Comparison of ENCODE assay signal across 17 cellular contexts in the genomic region with DNA sequence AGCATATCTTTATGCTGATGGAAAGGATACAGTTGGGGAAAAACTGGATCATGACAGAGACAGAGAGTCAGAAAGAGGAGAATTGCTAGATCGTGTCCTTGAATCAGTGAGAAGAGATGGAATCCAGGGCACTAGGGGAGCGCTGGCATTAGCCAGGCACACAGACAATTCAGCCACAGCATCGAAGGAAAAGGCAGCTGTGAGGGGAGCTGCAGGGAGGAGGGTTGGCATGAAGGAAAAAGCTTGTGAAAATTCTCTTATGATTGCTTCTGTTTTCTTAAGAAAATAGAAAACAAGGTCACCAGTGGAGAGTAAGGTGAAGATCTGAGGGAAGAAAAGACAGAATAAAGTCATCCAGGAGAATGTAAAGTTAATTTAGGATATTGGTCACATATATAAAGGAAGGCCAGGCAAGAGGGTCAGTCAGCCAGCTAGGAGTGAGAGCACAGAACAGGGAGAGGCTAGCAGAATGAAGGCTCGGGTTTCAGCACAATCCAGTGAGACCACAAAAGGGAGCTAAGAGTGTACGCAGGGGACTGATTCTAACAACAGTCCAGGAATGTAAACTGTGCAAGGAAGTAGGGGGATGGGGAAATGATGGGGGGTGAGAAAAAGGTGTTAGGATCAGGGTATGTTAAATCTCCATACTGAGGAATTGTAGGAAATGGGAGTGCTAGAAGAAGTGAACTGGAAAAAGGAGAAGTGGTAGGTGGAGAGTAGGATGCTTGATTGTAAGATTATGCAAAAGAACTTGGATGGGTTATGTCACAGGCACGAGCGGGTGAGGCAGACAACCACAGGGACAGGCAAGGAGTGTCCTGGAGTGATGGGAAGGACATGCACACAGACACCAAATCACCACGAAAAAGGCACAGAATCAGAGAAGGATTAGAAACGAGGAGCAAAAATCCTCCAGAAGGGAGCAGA.
DNase-seq lines count a peak whose midpoint lies in the region; ATAC-seq and TF ChIP-seq lines count a peak whose summit lies in the region.
"Had no signal": no experiment of that assay in that cellular context is flagged by ENCODE, and none has a peak within 500 bp of the region (broad histone marks: within the 10 kb centered on the region; RNA-seq: fewer than 3 reads in every experiment).

No MANE protein-coding gene starts in this region.

- H3K36me3 Mint-ChIP-seq in activated CD8-positive, alpha-beta memory T cell treated with anti-CD3 and anti-CD28 coated beads, Interleukin-2, amount 10 ng/mL, durations not matched to agents 7 days and 5 days, result peaks cover 27% of the 10 kb centered on the region

- POLR2A ChIA-PET in PC-3 (lab: Charles Lee; ENCODE audit: unreplicated experiment), result interaction anchor here (0.6 kb wide), 1 partner anchor 103 kb away, joined by 6 read pairs; no protein-coding TSS in a partner anchor

- DNase-seq in HFF-Myc (ENCODE audit: extremely low read depth, low read depth), result peak; percentile 19
- no peak for DNase-seq in PC-3
- DNase-seq in fibroblast of lung (ENCODE audit: low read depth in 2 of 2), result peak; percentile 63 to 79
- peak; percentile 9 for DNase-seq in retina
- DNase-seq in activated CD8-positive, alpha-beta memory T cell treated with anti-CD3 and anti-CD28 coated beads, Interleukin-2, amount 50 U/mL, for 48 hours, result no peak
- no peak for DNase-seq in activated CD8-positive, alpha-beta memory T cell treated with anti-CD3 and anti-CD28 coated beads, Interleukin-2, amount 10 ng/mL, durations not matched to agents 7 days and 5 days
- DNase-seq: activated gamma-delta T cell; effector memory CD4-positive, alpha-beta T cell; EL; HFFc6; midbrain; NCI-H146; SW 1271; WERI-Rb-1 had no signal

- ATAC-seq in PC-3 (peak; percentile 35), HG03135 (IDR thresholded peaks at IDR 0.05; ENCODE audit: unreplicated experiment) (no peak)
- no peak for ATAC-seq in activated CD8-positive, alpha-beta memory T cell treated with anti-CD3 and anti-CD28 coated beads, Interleukin-2, amount 10 ng/mL, durations not matched to agents 7 days and 5 days
- ATAC-seq: Panc1 had no signal

- H3K27ac ChIP-seq in PC-3 (ENCODE audit: low read length), result no peak overlapping the region
- no peak overlapping the region for H3K27ac ChIP-seq in fibroblast of lung (ENCODE audit: insufficient read depth, low read length)
- H3K27ac ChIP-seq: BLaER1 treated with 17β-estradiol and CSF1 and Interleukin-3, amounts not matched to agents 10 nM and 100 nM; WERI-Rb-1 had no signal

- no peaks in the 10 kb centered on the region for H3K27me3 Mint-ChIP-seq in activated CD8-positive, alpha-beta memory T cell treated with anti-CD3 and anti-CD28 coated beads, Interleukin-2, amount 10 ng/mL, durations not matched to agents 7 days and 5 days

- no peak overlapping the region for H3K9ac ChIP-seq in PC-3 (ENCODE audit: low read length)
- H3K9ac ChIP-seq in fibroblast of lung (ENCODE audit: insufficient read depth, low read length), result no peak overlapping the region
- H3K9ac ChIP-seq: BLaER1 treated with 17β-estradiol and CSF1 and Interleukin-3, amounts not matched to agents 10 nM and 100 nM had no signal

- no peaks in the 10 kb centered on the region for H3K9me2 ChIP-seq in PC-3 (replicated peaks; ENCODE audit: low read length)

- H2AFZ ChIP-seq in PC-3 (ENCODE audit: low read length) (no peak overlapping the region), fibroblast of lung (ENCODE audit: low read length) (no peak overlapping the region)

- H3K79me2 ChIP-seq in PC-3 (ENCODE audit: low read length), result no peaks in the 10 kb centered on the region
- H3K79me2 ChIP-seq in fibroblast of lung (ENCODE audit: control insufficient read depth, insufficient read depth, low read length), result no peaks in the 10 kb centered on the region

- no TSS peak for BruUV-seq in PC-3 (replicated peaks; lab: Mats Ljungman, UMichigan)

- H3K4me3 ChIP-seq in HFF-Myc (replicated peaks; ENCODE audit: low read depth, low read length) (no peak overlapping the region), PC-3 (ENCODE audit: low read length) (no peak overlapping the region), fibroblast of lung (replicated peaks in 1 of 4; ENCODE audit: control extremely low read depth in 1 of 4, insufficient read depth in 1 of 4, low read depth in 3 of 4, low read length in 4 of 4) (no peak overlapping the region)
- H3K4me3 ChIP-seq: BLaER1 treated with 17β-estradiol and CSF1 and Interleukin-3, amounts not matched to agents 10 nM and 100 nM had no signal

- CTCF ChIA-PET in PC-3 (lab: Charles Lee), result interaction anchor here (0.6 kb wide), 1 partner anchor 108 kb away, joined by 9 read pairs; no protein-coding TSS in a partner anchor
- CTCF ChIA-PET in activated CD8-positive, alpha-beta memory T cell treated with anti-CD3 and anti-CD28 coated beads, Interleukin-2, amount 10 ng/mL, durations not matched to agents 7 days and 5 days (lab: Charles Lee), result interaction anchor here (1.2 kb wide), 1 partner anchor 64 kb away, joined by 3 read pairs; no protein-coding TSS in a partner anchor

- no peaks in the 10 kb centered on the region for H3K9me3 ChIP-seq in PC-3 (ENCODE audit: low read length)
- H3K9me3 ChIP-seq in fibroblast of lung (ENCODE audit: control insufficient read depth, insufficient read depth, low read depth, low read length), result no peaks in the 10 kb centered on the region
- H3K9me3 ChIP-seq: BLaER1 treated with 17β-estradiol and CSF1 and Interleukin-3, amounts not matched to agents 10 nM and 100 nM had no signal

- H3F3A ChIP-seq in PC-3 (ENCODE audit: low read length, unreplicated experiment), result no peaks in the 10 kb centered on the region

- no peaks in the 10 kb centered on the region for H4K20me1 ChIP-seq in PC-3 (ENCODE audit: low read length)
- no peaks in the 10 kb centered on the region for H4K20me1 ChIP-seq in fibroblast of lung (ENCODE audit: control insufficient read depth, extremely low read depth, insufficient read depth, low read length)

- no peak for TF ChIP-seq CTCF in HFF-Myc (IDR thresholded peaks at IDR 0.05; ENCODE audit: low read depth, low read length, missing control alignments)
- no peak for TF ChIP-seq CTCF in PC-3 (conservative IDR thresholded peaks at IDR 0.05; ENCODE audit: low read depth, low read length)
- no peak for TF ChIP-seq CTCF in fibroblast of lung (conservative IDR thresholded peaks at IDR 0.05 in 1 of 2, IDR thresholded peaks at IDR 0.05 in 1 of 2; ENCODE audit: low read depth in 1 of 2, low read length in 2 of 2)

- H3K4me2 ChIP-seq in PC-3 (ENCODE audit: low read length), result no peak overlapping the region
- no peak overlapping the region for H3K4me2 ChIP-seq in fibroblast of lung (ENCODE audit: extremely low read depth, insufficient read depth, low read length)

- H3K27me3 ChIP-seq in PC-3 (ENCODE audit: low read length), result no peaks in the 10 kb centered on the region
- H3K27me3 ChIP-seq in fibroblast of lung (ENCODE audit: control insufficient read depth, insufficient read depth, low read length), result no peaks in the 10 kb centered on the region
- H3K27me3 ChIP-seq: BLaER1 treated with 17β-estradiol and CSF1 and Interleukin-3, amounts not matched to agents 10 nM and 100 nM had no signal

- H3K4me3 Mint-ChIP-seq in activated CD8-positive, alpha-beta memory T cell treated with anti-CD3 and anti-CD28 coated beads, Interleukin-2, amount 10 ng/mL, durations not matched to agents 7 days and 5 days, result no peak overlapping the region
- H3K4me3 Mint-ChIP-seq: HFFc6 had no signal

- H3K27ac Mint-ChIP-seq in activated CD8-positive, alpha-beta memory T cell treated with anti-CD3 and anti-CD28 coated beads, Interleukin-2, amount 10 ng/mL, durations not matched to agents 7 days and 5 days, result no peak overlapping the region

- no peaks in the 10 kb centered on the region for H3K9me3 Mint-ChIP-seq in activated CD8-positive, alpha-beta memory T cell treated with anti-CD3 and anti-CD28 coated beads, Interleukin-2, amount 10 ng/mL, durations not matched to agents 7 days and 5 days (ENCODE audit: low read depth)
- H3K9me3 Mint-ChIP-seq: HFFc6 had no signal

- H3K36me3 ChIP-seq in PC-3 (ENCODE audit: low read depth, low read length) (no peaks in the 10 kb centered on the region; the same call in 1 of the 2 replicates), fibroblast of lung (ENCODE audit: control insufficient read depth, insufficient read depth, low read length) (no peaks in the 10 kb centered on the region)

- peaks cover 14% of the 10 kb centered on the region for H3K4me1 Mint-ChIP-seq in activated CD8-positive, alpha-beta memory T cell treated with anti-CD3 and anti-CD28 coated beads, Interleukin-2, amount 10 ng/mL, durations not matched to agents 7 days and 5 days

- H3K4me1 ChIP-seq in PC-3 (ENCODE audit: insufficient read depth, low read length) (peaks cover 24% of the 10 kb centered on the region), fibroblast of lung (ENCODE audit: control insufficient read depth, extremely low read depth, insufficient read depth, low read length) (peaks cover 2% of the 10 kb centered on the region)

- intact Hi-C loops in PC-3 (cut with micrococcal nuclease), result no loop called here

Comparison
In these comparisons a context has a peak if more than half of its experiments do, and no peak if none do; other contexts are left out.
1. DNase-seq: peak in HFF-Myc (single experiment), fibroblast of lung (2 of 2) and retina (single experiment); none in PC-3 (single experiment), activated CD8-positive, alpha-beta memory T cell treated with anti-CD3 and anti-CD28 coated beads, Interleukin-2, amount 50 U/mL, for 48 hours (single experiment) and activated CD8-positive, alpha-beta memory T cell treated with anti-CD3 and anti-CD28 coated beads, Interleukin-2, amount 10 ng/mL, durations not matched to agents 7 days and 5 days (single experiment).